ENCODE assay signal across 10 cellular contexts in genomic region chr14:92382677-92383076, GRCh38. TPM values are rescaled to one million over a fixed set of nuclear protein-coding genes. Genes with fewer than 3 reads are reported as not detected.
A peak's percentile ranks its signal among the peaks of the same experiment; 100 is the strongest.
DNase-seq lines count a peak whose midpoint lies in the region; ATAC-seq and TF ChIP-seq lines count a peak whose summit lies in the region.
"Had no signal": no experiment of that assay in that cellular context is flagged by ENCODE, and none has a peak within 500 bp of the region (broad histone marks: within the 10 kb centered on the region; RNA-seq: fewer than 3 reads in every experiment).

No MANE protein-coding gene starts in this region.

- CTCF ChIA-PET in activated CD8-positive, alpha-beta T cell treated with anti-CD3 and anti-CD28 coated beads, Interleukin-2, amount 10 ng/mL, durations not matched to agents 7 days and 5 days (lab: Charles Lee) = no interaction called here

- TF ChIP-seq EP300 in tibial nerve (IDR thresholded peaks at IDR 0.05) = no peak

- H3K9me3 ChIP-seq in tibial nerve (no peaks in the 10 kb centered on the region), body of pancreas (no peaks in the 10 kb centered on the region)
- H3K9me3 ChIP-seq: prostate gland had no signal

- no peak overlapping the region for H3K4me3 Mint-ChIP-seq in osteocyte (ENCODE audit: unreplicated experiment)
- no peak overlapping the region for H3K4me3 Mint-ChIP-seq in activated CD8-positive, alpha-beta T cell treated with anti-CD3 and anti-CD28 coated beads, Interleukin-2, amount 10 ng/mL, durations not matched to agents 7 days and 5 days

- ATAC-seq in activated CD8-positive, alpha-beta T cell treated with anti-CD3 and anti-CD28 coated beads, Interleukin-2, amount 10 ng/mL, durations not matched to agents 7 days and 5 days = no peak
- ATAC-seq in body of pancreas = no peak

- DNase-seq in DMS153 treated with DMSO at 0.1 percent for 48 hours (lab: John Stamatoyannopoulos, UW; ENCODE audit: unreplicated experiment) (peak; percentile 3), DMS153 (lab: John Stamatoyannopoulos, UW) (no peak), M059J (ENCODE audit: low read depth) (peak; percentile 9), coronary artery (ENCODE audit: low spot score) (no peak), osteocyte (ENCODE audit: extremely low spot score, unreplicated experiment) (no peak), tibial nerve (ENCODE audit: low spot score in 2 of 2) (no peak), body of pancreas (no peak)
- no peak for DNase-seq in activated CD8-positive, alpha-beta T cell treated with anti-CD3 and anti-CD28 coated beads, Interleukin-2, amount 10 ng/mL, durations not matched to agents 7 days and 5 days
- DNase-seq: T-helper 9 cell had no signal

- no peak overlapping the region for H3K4me3 ChIP-seq in coronary artery
- no peak overlapping the region for H3K4me3 ChIP-seq in tibial nerve
- H3K4me3 ChIP-seq in body of pancreas = no peak overlapping the region
- H3K4me3 ChIP-seq: prostate gland had no signal

- no peak overlapping the region for H3K27ac Mint-ChIP-seq in osteocyte (ENCODE audit: unreplicated experiment)
- no peak overlapping the region for H3K27ac Mint-ChIP-seq in activated CD8-positive, alpha-beta T cell treated with anti-CD3 and anti-CD28 coated beads, Interleukin-2, amount 10 ng/mL, durations not matched to agents 7 days and 5 days

- TF ChIP-seq CTCF in coronary artery (IDR thresholded peaks at IDR 0.05) (peak; percentile 16), osteocyte (IDR thresholded peaks at IDR 0.05) (peak; percentile 38), tibial nerve (IDR thresholded peaks at IDR 0.05) (no peak), body of pancreas (IDR thresholded peaks at IDR 0.05) (no peak)

- H3K27me3 ChIP-seq in tibial nerve (no peaks in the 10 kb centered on the region), body of pancreas (no peaks in the 10 kb centered on the region)

- POLR2A ChIA-PET in activated CD8-positive, alpha-beta T cell treated with anti-CD3 and anti-CD28 coated beads, Interleukin-2, amount 10 ng/mL, durations not matched to agents 7 days and 5 days (lab: Charles Lee) = no interaction called here

- no peaks in the 10 kb centered on the region for H3K4me1 Mint-ChIP-seq in osteocyte (ENCODE audit: unreplicated experiment)
- no peaks in the 10 kb centered on the region for H3K4me1 Mint-ChIP-seq in activated CD8-positive, alpha-beta T cell treated with anti-CD3 and anti-CD28 coated beads, Interleukin-2, amount 10 ng/mL, durations not matched to agents 7 days and 5 days (ENCODE audit: low read depth)

- TF ChIP-seq POLR2A in tibial nerve (IDR thresholded peaks at IDR 0.05) = no peak
- TF ChIP-seq POLR2A in body of pancreas (IDR thresholded peaks at IDR 0.05) = no peak

- H3K27ac ChIP-seq in coronary artery (no peak overlapping the region), tibial nerve (no peak overlapping the region), body of pancreas (no peak overlapping the region)
- H3K27ac ChIP-seq: prostate gland had no signal

- intact Hi-C loops in body of pancreas (cut with DNase I) = no loop called here

- H3K9me3 Mint-ChIP-seq in osteocyte (ENCODE audit: unreplicated experiment) = no peaks in the 10 kb centered on the region
- no peaks in the 10 kb centered on the region for H3K9me3 Mint-ChIP-seq in activated CD8-positive, alpha-beta T cell treated with anti-CD3 and anti-CD28 coated beads, Interleukin-2, amount 10 ng/mL, durations not matched to agents 7 days and 5 days (ENCODE audit: insufficient read depth)

- WGBS in tibial nerve, 2 donors = 63 to 83% methylated on average over 4 of the region's 4 CpGs
- 42 to 53% methylated on average over 4 of the region's 4 CpGs for WGBS in body of pancreas, 2 donors

- H3K36me3 Mint-ChIP-seq in osteocyte (ENCODE audit: unreplicated experiment) = no peaks in the 10 kb centered on the region
- H3K36me3 Mint-ChIP-seq in activated CD8-positive, alpha-beta T cell treated with anti-CD3 and anti-CD28 coated beads, Interleukin-2, amount 10 ng/mL, durations not matched to agents 7 days and 5 days (ENCODE audit: low read depth) = no peaks in the 10 kb centered on the region

- H3K4me1 ChIP-seq in tibial nerve = no peaks in the 10 kb centered on the region
- H3K4me1 ChIP-seq in body of pancreas = no peaks in the 10 kb centered on the region
- H3K4me1 ChIP-seq: prostate gland had no signal

- peaks cover 17% of the 10 kb centered on the region for H3K27me3 Mint-ChIP-seq in osteocyte (ENCODE audit: unreplicated experiment)
- no peaks in the 10 kb centered on the region for H3K27me3 Mint-ChIP-seq in activated CD8-positive, alpha-beta T cell treated with anti-CD3 and anti-CD28 coated beads, Interleukin-2, amount 10 ng/mL, durations not matched to agents 7 days and 5 days (ENCODE audit: low read depth)

- H3K36me3 ChIP-seq in tibial nerve = no peaks in the 10 kb centered on the region
- H3K36me3 ChIP-seq in body of pancreas (replicated peaks in 1 of 2; ENCODE audit: insufficient read depth in 1 of 2, low read depth in 2 of 2) = no peaks in the 10 kb centered on the region
- H3K36me3 ChIP-seq: prostate gland had no signal

RNA-seq across cellular contexts. Expression of gene SLC24A4, which starts 59.7 kb away (rescaled TPM):
- 0.02 TPM in 1 of 2 replicates, not detected in the other for total RNA-seq in M059J (2014; rRNA removed; shearing (Covaris generic))
- total RNA-seq in osteocyte = not detected in 2 replicates
- total RNA-seq in tibial nerve = 10 to 100 TPM in 1 of 4 donors, 1 to 10 TPM in 3; 6.9 to 15.1 (median 8.3) TPM
- under 1 TPM in 1 of 2 experiments, not detected in 1; 0.05 TPM for total RNA-seq in activated CD8-positive, alpha-beta T cell treated with anti-CD3 and anti-CD28 coated beads, Interleukin-2, amount 10 ng/mL, durations not matched to agents 7 days and 5 days
- under 1 TPM in 1 of 2 donors, not detected in 1; 0.26 TPM for total RNA-seq in body of pancreas

Comparison
In these comparisons a context has a peak if more than half of its experiments do, and no peak if none do; other contexts are left out.
1. DNase-seq: peak in DMS153 treated with DMSO at 0.1 percent for 48 hours (single experiment) and M059J (single experiment); none in DMS153 (single experiment), coronary artery (single experiment), osteocyte (single experiment), tibial nerve (0 of 2), activated CD8-positive, alpha-beta T cell treated with anti-CD3 and anti-CD28 coated beads, Interleukin-2, amount 10 ng/mL, durations not matched to agents 7 days and 5 days (single experiment) and body of pancreas (0 of 4).
2. CTCF ChIP-seq: peak in coronary artery (single experiment) and osteocyte (single experiment); none in tibial nerve (0 of 5) and body of pancreas (0 of 7).